21 cellular contexts compared by ENCODE assay signal in genomic region chr1:54743827-54744226, GRCh38. TPM values are rescaled to one million over a fixed set of nuclear protein-coding genes. Genes with fewer than 3 reads are reported as not detected.
DNase-seq lines count a peak whose midpoint lies in the region; ATAC-seq, FAIRE-seq and TF ChIP-seq lines count a peak whose summit lies in the region.
"Had no signal": no experiment of that assay in that cellular context is flagged by ENCODE, and none has a peak within 500 bp of the region (broad histone marks: within the 10 kb centered on the region; RNA-seq: fewer than 3 reads in every experiment).

No MANE protein-coding gene starts in this region.

- SMC1A ChIA-PET in GM12878 (lab: Charles Lee; ENCODE audit: uncharacterized antibody, unreplicated experiment): no interaction called here

- no peaks in the 10 kb centered on the region; a peak in 1 of 5 replicates for H3K27me3 ChIP-seq in HepG2 (ENCODE audit: control insufficient read depth in 1 of 2, insufficient read depth in 2 of 2, low read length in 2 of 2)
- H3K27me3 ChIP-seq in right lobe of liver: no peaks in the 10 kb centered on the region
- H3K27me3 ChIP-seq in GM12878 (replicated peaks in 1 of 2; ENCODE audit: control insufficient read depth in 2 of 2, insufficient read depth in 2 of 2, low read length in 1 of 2): no peaks in the 10 kb centered on the region

- H3K79me2 ChIP-seq in HepG2 (ENCODE audit: insufficient read depth, low read length) (no peaks in the 10 kb centered on the region), GM12878 (ENCODE audit: control insufficient read depth, insufficient read depth, low read length) (no peaks in the 10 kb centered on the region)

- H3K36me3 Mint-ChIP-seq in nephron progenitor cell (ENCODE audit: low read depth): peaks cover 38% of the 10 kb centered on the region

- H3K9me3 ChIP-seq in HepG2 (ENCODE audit: low read length): no peaks in the 10 kb centered on the region
- H3K9me3 ChIP-seq in right lobe of liver: no peaks in the 10 kb centered on the region
- no peaks in the 10 kb centered on the region for H3K9me3 ChIP-seq in GM12878 (replicated peaks; ENCODE audit: control insufficient read depth, insufficient read depth, low read length)

- no peak for TF ChIP-seq EP300 in HepG2 (IDR thresholded peaks at IDR 0.05; ENCODE audit: low read depth in 2 of 2, low read length in 2 of 2)
- TF ChIP-seq EP300 in HepG2 (CRISPR knock-in tag; IDR thresholded peaks at IDR 0.05; ENCODE audit: borderline replicate concordance): no peak
- no peak for TF ChIP-seq EP300 in GM12878 (IDR thresholded peaks at IDR 0.05; ENCODE audit: borderline replicate concordance in 1 of 2, control insufficient read depth in 1 of 2, low read depth in 2 of 2, low read length in 2 of 2)

- POLR2A ChIA-PET in HepG2 (lab: Yijun Ruan, JAX) (no interaction called here), GM12878 (lab: Charles Lee) (no interaction called here)

- ATAC-seq in HepG2 (no peak), right lobe of liver (no peak), GM12878 (no peak)
- ATAC-seq: Panc1 had no signal

- no peak overlapping the region for H3K4me3 Mint-ChIP-seq in nephron progenitor cell
- H3K4me3 Mint-ChIP-seq: GM23338 had no signal

- no peak overlapping the region for H2AFZ ChIP-seq in HepG2 (ENCODE audit: low read length)
- no peak overlapping the region for H2AFZ ChIP-seq in GM12878 (ENCODE audit: control insufficient read depth, low read depth, low read length)
- H2AFZ ChIP-seq: GM23338 had no signal

- H3K4me2 ChIP-seq in HepG2 (ENCODE audit: low read depth, low read length) (no peak overlapping the region), GM12878 (ENCODE audit: control insufficient read depth, insufficient read depth) (no peak overlapping the region)
- H3K4me2 ChIP-seq: GM23338, KMS-11 had no signal

- no peak for DNase-seq in HepG2 (ENCODE audit: low spot score)
- no peak for DNase-seq in right lobe of liver
- no peak for DNase-seq in GM12878 (ENCODE audit: low read depth, low spot score)
- DNase-seq in nephron progenitor cell: no peak
- no peak for DNase-seq in NOMO-1 (lab: John Stamatoyannopoulos, UW; ENCODE audit: unreplicated experiment in 2 of 2)
- no peak for DNase-seq in GM19240 (ENCODE audit: insufficient read length, low spot score)
- DNase-seq in hippocampal formation (lab: John Stamatoyannopoulos, UW): no peak
- DNase-seq: 8988T, DMS153, DND-41, MM.1S, NCI-H2029, NCI-H446 treated with DMSO at 0.1 percent for 48 hours, NCI-H526, SHP77 treated with DMSO at 0.1 percent for 48 hours had no signal

- H3K4me3 ChIP-seq in HepG2 (replicated peaks in 1 of 3; ENCODE audit: insufficient read depth in 1 of 3, low read depth in 2 of 3, low read length in 3 of 3): no peak overlapping the region
- H3K4me3 ChIP-seq in right lobe of liver: no peak overlapping the region
- no peak overlapping the region for H3K4me3 ChIP-seq in GM12878
- H3K4me3 ChIP-seq: GM23338 had no signal

- H3K9ac ChIP-seq in HepG2 (ENCODE audit: insufficient read depth, low read depth, low read length): no peak overlapping the region
- H3K9ac ChIP-seq in GM12878 (ENCODE audit: control insufficient read depth, insufficient read depth, low read length): no peak overlapping the region
- H3K9ac ChIP-seq: KMS-11 had no signal

- TF ChIP-seq POLR2A in HepG2 (IDR thresholded peaks at IDR 0.05; ENCODE audit: insufficient read depth in 1 of 2, low read depth in 2 of 2, low read length in 2 of 2): peak in 1 of 2 experiments; percentile 16; a peak in 1 of 4 replicates
- no peak for TF ChIP-seq POLR2A in right lobe of liver (IDR thresholded peaks at IDR 0.05)
- peak; percentile 49 for TF ChIP-seq POLR2A in GM12878 (IDR thresholded peaks at IDR 0.05; ENCODE audit: low read depth, low read length)

- TF ChIP-seq CTCF in HepG2 (CRISPR knock-in tag; IDR thresholded peaks at IDR 0.05) (no peak), right lobe of liver (IDR thresholded peaks at IDR 0.05) (no peak), GM12878 (IDR thresholded peaks at IDR 0.05 in 2 of 3, conservative IDR thresholded peaks at IDR 0.05 in 1 of 3; ENCODE audit: control insufficient read depth in 2 of 3, extremely low read depth in 1 of 3, insufficient read depth in 1 of 3, low read depth in 3 of 3, low read length in 3 of 3) (no peak), nephron progenitor cell (IDR thresholded peaks at IDR 0.05) (no peak)

- peaks cover 5% of the 10 kb centered on the region for H3K27me3 Mint-ChIP-seq in nephron progenitor cell (ENCODE audit: low read depth, poor library complexity)

- TF ChIP-seq RAD21 in HepG2 (CRISPR knock-in tag; IDR thresholded peaks at IDR 0.05) (no peak), GM12878 (IDR thresholded peaks at IDR 0.05; ENCODE audit: insufficient read depth, low read depth, low read length) (no peak)

- H3K27ac ChIP-seq in HepG2 (ENCODE audit: extremely low read length, insufficient read depth, low read length) (no peak overlapping the region), right lobe of liver (no peak overlapping the region), GM12878 (ENCODE audit: control insufficient read depth, insufficient read depth) (no peak overlapping the region)
- H3K27ac ChIP-seq: KMS-11 had no signal

- H4K20me1 ChIP-seq in HepG2 (ENCODE audit: insufficient read depth, low read length): peaks cover 2% of the 10 kb centered on the region; the same call in 1 of the 2 replicates
- H4K20me1 ChIP-seq in GM12878 (ENCODE audit: control insufficient read depth, insufficient read depth): no peaks in the 10 kb centered on the region

- no peaks in the 10 kb centered on the region for H3K4me1 Mint-ChIP-seq in nephron progenitor cell

- 93% methylated on average over 5 of the region's 5 CpGs for WGBS in HepG2 (ENCODE audit: low lambda C conversion rate)
- no CpG with 5 or more reads among the region's 5 CpGs for WGBS in right lobe of liver (ENCODE audit: insufficient coverage, low coverage, low lambda C conversion rate, missing lambda C conversion rate)
- WGBS in GM12878 (ENCODE audit: insufficient coverage, insufficient replicate concordance, low lambda C conversion rate, missing lambda C conversion rate): 85% methylated on average over 5 of the region's 5 CpGs

- in situ Hi-C loops in HepG2 (cut with HindIII; ENCODE audit: extremely low pct_ligation_motif_present, low pct_unique_long_range_greater_than_20kb): no loop called here
- in situ Hi-C loops in GM12878 (cut with MboI): no loop called here

- H3K4me1 ChIP-seq in HepG2 (ENCODE audit: insufficient read depth, low read length) (no peaks in the 10 kb centered on the region), right lobe of liver (no peaks in the 10 kb centered on the region), GM12878 (ENCODE audit: control insufficient read depth, insufficient read depth, low read length) (no peaks in the 10 kb centered on the region)

- intact Hi-C loops in HepG2 (cut with micrococcal nuclease; ENCODE audit: unreplicated experiment) (no loop called here), right lobe of liver (cut with DNase I) (no loop called here), GM12878 (cut with micrococcal nuclease; ENCODE audit: unreplicated experiment) (no loop called here)

- H3K9me3 Mint-ChIP-seq in nephron progenitor cell: no peaks in the 10 kb centered on the region

- RAD21 ChIA-PET in GM12878 (lab: Charles Lee; ENCODE audit: unreplicated experiment): no interaction called here

- H3K36me3 ChIP-seq in HepG2 (replicated peaks in 1 of 2; ENCODE audit: control insufficient read depth in 1 of 2, insufficient read depth in 2 of 2, low read length in 2 of 2) (peaks cover 24 to 39% of the 10 kb centered on the region in 2 experiments), right lobe of liver (peaks cover 0 to 36% (median 12%) of the 10 kb centered on the region in 4 donors), GM12878 (ENCODE audit: control insufficient read depth in 2 of 2, insufficient read depth in 2 of 2, low read length in 1 of 2) (peaks cover 12 to 26% of the 10 kb centered on the region in 2 experiments)

- no peak for FAIRE-seq in HepG2 (lab: Jason Lieb, UNC)
- no peak for FAIRE-seq in GM12878 (lab: Jason Lieb, UNC)
- FAIRE-seq: GM18507, HTR-8/SVneo had no signal

- CTCF ChIA-PET in HepG2 (lab: Yijun Ruan, JAX; ENCODE audit: low intra/inter-chr PET ratio, low total read pairs) (no interaction called here), GM12878 (lab: Yijun Ruan, JAX) (no interaction called here)

- no TSS peak for BruUV-seq in HepG2 (replicated peaks; lab: Mats Ljungman, UMichigan)
- no TSS peak for BruUV-seq in GM12878 (replicated peaks; lab: Mats Ljungman, UMichigan)

- H3K27ac Mint-ChIP-seq in nephron progenitor cell: peak overlapping the region; percentile 64
- H3K27ac Mint-ChIP-seq: GM23338 had no signal

RNA-seq across cellular contexts. Expression of gene PARS2, which starts 20.5 kb away (rescaled TPM):
- total RNA-seq in HepG2 (2016; rRNA removed; fragmentation: Illumina TruSeq; extraction: Trizol) (4.6 and 5.5 TPM in 2 replicates), right lobe of liver (1 to 10 TPM; 3.2 to 5.4 (median 4.0) TPM), GM12878 (2014; rRNA removed) (8.2 and 9.1 TPM in 2 replicates), GM12878 (2014; rRNA removed; fragmentation: Illumina TruSeq; extraction: Trizol) (4.4 and 4.8 TPM in 2 replicates), GM12878 (2021) (7.1 and 7.6 TPM in 2 replicates)
- 0.88 and 1.0 TPM in 2 replicates for total RNA-seq in HepG2 (2016; cell fraction: cytosol; rRNA removed; fragmentation: Illumina TruSeq; extraction: Trizol; ENCODE audit: low read depth)
- 5.2 and 6.0 TPM in 2 replicates for total RNA-seq in HepG2 (2016; cell fraction: insoluble cytoplasmic fraction; rRNA removed; fragmentation: Illumina TruSeq; extraction: Trizol)
- total RNA-seq in HepG2 (2016; cell fraction: membrane; rRNA removed; fragmentation: Illumina TruSeq; extraction: Trizol): 2.7 and 3.2 TPM in 2 replicates
- total RNA-seq in HepG2 (2016; cell fraction: nucleus; rRNA removed; fragmentation: Illumina TruSeq; extraction: Trizol): 2.5 and 3.0 TPM in 2 replicates
- polyA plus RNA-seq in HepG2 (2011; rRNA removed) (2.4 and 3.2 TPM in 2 replicates), GM12878 (2011; rRNA removed) (2.9 and 4.6 TPM in 2 replicates), GM12878 (2014; fragmentation: Illumina TruSeq; extraction: Trizol) (5.1 and 6.6 TPM in 2 replicates), GM12878 (2014; fragmentation: Nextera tagmentation; extraction: Ambion mirVana) (1 to 10 TPM; 3.7 to 4.3 TPM), GM12878 (2014; rRNA removed) (5.2 and 6.5 TPM in 2 replicates), GM12878 (2016; fragmentation: Nextera tagmentation; extraction: Ambion mirVana) (10 to 100 TPM; 10.2 to 12.2 TPM)
- polyA plus RNA-seq in HepG2 (2011; cell fraction: cytosol; rRNA removed): 2.9 and 3.2 TPM in 2 replicates
- polyA plus RNA-seq in HepG2 (2011; cell fraction: nucleus; rRNA removed): 1.8 and 2.3 TPM in 2 replicates
- 4.0 and 4.3 TPM in 2 replicates for polyA plus RNA-seq in HepG2 (2012)
- 0.36 and 0.53 TPM in 2 replicates for polyA plus RNA-seq in HepG2 (2016; cell fraction: cytosol; fragmentation: Illumina TruSeq; extraction: Trizol; ENCODE audit: low read depth)
- polyA plus RNA-seq in HepG2 (2016; cell fraction: insoluble cytoplasmic fraction; fragmentation: Illumina TruSeq; extraction: Trizol; ENCODE audit: low read depth): 4.1 and 5.5 TPM in 2 replicates
- polyA plus RNA-seq in HepG2 (2016; cell fraction: membrane; fragmentation: Illumina TruSeq; extraction: Trizol; ENCODE audit: low read depth): 1.5 TPM in 2 replicates
- 2.1 and 2.7 TPM in 2 replicates for polyA plus RNA-seq in HepG2 (2016; cell fraction: nucleus; fragmentation: Illumina TruSeq; extraction: Trizol; ENCODE audit: insufficient read depth, low read depth)
- polyA minus RNA-seq in HepG2 (2011; rRNA and poly(A)+ RNA removed; ENCODE audit: low replicate concordance): 10.2 and 10.5 TPM in 2 replicates
- 3.4 and 3.9 TPM in 2 replicates for polyA minus RNA-seq in HepG2 (2011; cell fraction: cytosol; rRNA and poly(A)+ RNA removed)
- 5.3 and 7.2 TPM in 2 replicates for polyA minus RNA-seq in HepG2 (2011; cell fraction: nucleus; rRNA and poly(A)+ RNA removed)
- 7.4 and 7.6 TPM in 2 replicates for total RNA-seq in GM12878 (2013; cell fraction: nucleolus; rRNA removed)
- polyA plus RNA-seq in GM12878 (2011; ENCODE audit: low read depth): 1.3 TPM
- polyA plus RNA-seq in GM12878 (2011; cell fraction: cytosol; rRNA removed): 6.6 and 7.1 TPM in 2 replicates
- polyA plus RNA-seq in GM12878 (2011; cell fraction: nucleus; rRNA removed): 3.8 and 4.1 TPM in 2 replicates
- 1.3 and 5.0 TPM in 2 replicates for polyA plus RNA-seq in GM12878 (2012)
- 7.8 and 10.3 TPM in 2 replicates for polyA minus RNA-seq in GM12878 (2011; rRNA and poly(A)+ RNA removed)
- 1.3 and 2.4 TPM in 2 replicates for polyA minus RNA-seq in GM12878 (2011; cell fraction: cytosol; rRNA and poly(A)+ RNA removed)
- polyA minus RNA-seq in GM12878 (2011; cell fraction: nucleus; rRNA and poly(A)+ RNA removed): 3.3 and 4.9 TPM in 2 replicates

RNA-seq across cellular contexts. Expression of gene TTC4, which starts 28.2 kb away (rescaled TPM):
- 24.7 and 36.9 TPM in 2 replicates for total RNA-seq in HepG2 (2016; rRNA removed; fragmentation: Illumina TruSeq; extraction: Trizol)
- total RNA-seq in HepG2 (2016; cell fraction: cytosol; rRNA removed; fragmentation: Illumina TruSeq; extraction: Trizol; ENCODE audit: low read depth): 3.6 and 5.7 TPM in 2 replicates
- total RNA-seq in HepG2 (2016; cell fraction: insoluble cytoplasmic fraction; rRNA removed; fragmentation: Illumina TruSeq; extraction: Trizol): 24.3 and 36.7 TPM in 2 replicates
- total RNA-seq in HepG2 (2016; cell fraction: membrane; rRNA removed; fragmentation: Illumina TruSeq; extraction: Trizol): 9.1 and 11.1 TPM in 2 replicates
- 17.4 and 20.0 TPM in 2 replicates for total RNA-seq in HepG2 (2016; cell fraction: nucleus; rRNA removed; fragmentation: Illumina TruSeq; extraction: Trizol)
- polyA plus RNA-seq in HepG2 (2011; rRNA removed): 12.4 and 13.1 TPM in 2 replicates
- polyA plus RNA-seq in HepG2 (2011; cell fraction: cytosol; rRNA removed): 11.2 and 13.2 TPM in 2 replicates
- 6.3 and 7.8 TPM in 2 replicates for polyA plus RNA-seq in HepG2 (2011; cell fraction: nucleus; rRNA removed)
- 12.6 and 17.5 TPM in 2 replicates for polyA plus RNA-seq in HepG2 (2012)
- 2.7 and 3.0 TPM in 2 replicates for polyA plus RNA-seq in HepG2 (2016; cell fraction: cytosol; fragmentation: Illumina TruSeq; extraction: Trizol; ENCODE audit: low read depth)
- polyA plus RNA-seq in HepG2 (2016; cell fraction: insoluble cytoplasmic fraction; fragmentation: Illumina TruSeq; extraction: Trizol; ENCODE audit: low read depth): 34.9 and 38.2 TPM in 2 replicates
- polyA plus RNA-seq in HepG2 (2016; cell fraction: membrane; fragmentation: Illumina TruSeq; extraction: Trizol; ENCODE audit: low read depth): 5.7 and 5.8 TPM in 2 replicates
- 19.1 and 22.5 TPM in 2 replicates for polyA plus RNA-seq in HepG2 (2016; cell fraction: nucleus; fragmentation: Illumina TruSeq; extraction: Trizol; ENCODE audit: insufficient read depth, low read depth)
- 19.1 and 32.6 TPM in 2 replicates for polyA minus RNA-seq in HepG2 (2011; rRNA and poly(A)+ RNA removed; ENCODE audit: low replicate concordance)
- polyA minus RNA-seq in HepG2 (2011; cell fraction: cytosol; rRNA and poly(A)+ RNA removed): 6.5 and 7.4 TPM in 2 replicates
- polyA minus RNA-seq in HepG2 (2011; cell fraction: nucleus; rRNA and poly(A)+ RNA removed): 17.8 and 20.0 TPM in 2 replicates
- total RNA-seq in right lobe of liver: 10 to 100 TPM in 3 of 6 experiments, 1 to 10 TPM in 3; 8.1 to 19.2 (median 10.0) TPM
- 44.5 and 45.8 TPM in 2 replicates for total RNA-seq in GM12878 (2013; cell fraction: nucleolus; rRNA removed)
- 26.4 and 32.2 TPM in 2 replicates for total RNA-seq in GM12878 (2014; rRNA removed)
- 38.1 and 50.5 TPM in 2 replicates for total RNA-seq in GM12878 (2014; rRNA removed; fragmentation: Illumina TruSeq; extraction: Trizol)
- 25.6 and 26.8 TPM in 2 replicates for total RNA-seq in GM12878 (2021)
- polyA plus RNA-seq in GM12878 (2011; ENCODE audit: low read depth): 16.1 TPM
- 29.0 and 33.0 TPM in 2 replicates for polyA plus RNA-seq in GM12878 (2011; rRNA removed)
- 27.8 and 31.5 TPM in 2 replicates for polyA plus RNA-seq in GM12878 (2011; cell fraction: cytosol; rRNA removed)
- 16.2 and 18.1 TPM in 2 replicates for polyA plus RNA-seq in GM12878 (2011; cell fraction: nucleus; rRNA removed)
- polyA plus RNA-seq in GM12878 (2012): 15.1 and 15.5 TPM in 2 replicates
- polyA plus RNA-seq in GM12878 (2014; fragmentation: Illumina TruSeq; extraction: Trizol): 41.4 and 87.0 TPM in 2 replicates
- 10 to 100 TPM; 28.8 to 50.1 TPM for polyA plus RNA-seq in GM12878 (2014; fragmentation: Nextera tagmentation; extraction: Ambion mirVana)
- 22.0 and 23.4 TPM in 2 replicates for polyA plus RNA-seq in GM12878 (2014; rRNA removed)
- 10 to 100 TPM; 39.0 to 41.4 TPM for polyA plus RNA-seq in GM12878 (2016; fragmentation: Nextera tagmentation; extraction: Ambion mirVana)
- 25.5 and 27.8 TPM in 2 replicates for polyA minus RNA-seq in GM12878 (2011; rRNA and poly(A)+ RNA removed)
- 7.9 and 8.3 TPM in 2 replicates for polyA minus RNA-seq in GM12878 (2011; cell fraction: cytosol; rRNA and poly(A)+ RNA removed)
- polyA minus RNA-seq in GM12878 (2011; cell fraction: nucleus; rRNA and poly(A)+ RNA removed): 11.2 and 18.8 TPM in 2 replicates

RNA-seq across cellular contexts. Expression of gene TTC22, which starts 57.3 kb away (rescaled TPM):
- not detected in 2 replicates for total RNA-seq in HepG2 (2016; rRNA removed; fragmentation: Illumina TruSeq; extraction: Trizol)
- total RNA-seq in HepG2 (2016; cell fraction: cytosol; rRNA removed; fragmentation: Illumina TruSeq; extraction: Trizol; ENCODE audit: low read depth): not detected in 2 replicates
- not detected in 2 replicates for total RNA-seq in HepG2 (2016; cell fraction: insoluble cytoplasmic fraction; rRNA removed; fragmentation: Illumina TruSeq; extraction: Trizol)
- not detected in 2 replicates for total RNA-seq in HepG2 (2016; cell fraction: membrane; rRNA removed; fragmentation: Illumina TruSeq; extraction: Trizol)
- total RNA-seq in HepG2 (2016; cell fraction: nucleus; rRNA removed; fragmentation: Illumina TruSeq; extraction: Trizol): not detected in 2 replicates
- polyA plus RNA-seq in HepG2 (2011; rRNA removed): not detected in 2 replicates
- not detected in 2 replicates for polyA plus RNA-seq in HepG2 (2011; cell fraction: cytosol; rRNA removed)
- polyA plus RNA-seq in HepG2 (2011; cell fraction: nucleus; rRNA removed): not detected in 2 replicates
- polyA plus RNA-seq in HepG2 (2012): not detected in 2 replicates
- not detected in 2 replicates for polyA plus RNA-seq in HepG2 (2016; cell fraction: cytosol; fragmentation: Illumina TruSeq; extraction: Trizol; ENCODE audit: low read depth)
- polyA plus RNA-seq in HepG2 (2016; cell fraction: insoluble cytoplasmic fraction; fragmentation: Illumina TruSeq; extraction: Trizol; ENCODE audit: low read depth): not detected in 2 replicates
- polyA plus RNA-seq in HepG2 (2016; cell fraction: membrane; fragmentation: Illumina TruSeq; extraction: Trizol; ENCODE audit: low read depth): not detected in 2 replicates
- not detected in 2 replicates for polyA plus RNA-seq in HepG2 (2016; cell fraction: nucleus; fragmentation: Illumina TruSeq; extraction: Trizol; ENCODE audit: insufficient read depth, low read depth)
- polyA minus RNA-seq in HepG2 (2011; rRNA and poly(A)+ RNA removed; ENCODE audit: low replicate concordance): 0.05 TPM in 1 of 2 replicates, not detected in the other
- polyA minus RNA-seq in HepG2 (2011; cell fraction: cytosol; rRNA and poly(A)+ RNA removed): 1.1 TPM in 1 of 2 replicates, not detected in the other
- polyA minus RNA-seq in HepG2 (2011; cell fraction: nucleus; rRNA and poly(A)+ RNA removed): not detected in 2 replicates
- total RNA-seq in right lobe of liver: 1 to 10 TPM; 2.7 to 8.9 (median 4.7) TPM
- total RNA-seq in GM12878 (2013; cell fraction: nucleolus; rRNA removed): 3.4 and 3.8 TPM in 2 replicates
- total RNA-seq in GM12878 (2014; rRNA removed): 3.7 and 4.0 TPM in 2 replicates
- total RNA-seq in GM12878 (2014; rRNA removed; fragmentation: Illumina TruSeq; extraction: Trizol): 1.9 and 2.2 TPM in 2 replicates
- 4.2 and 5.1 TPM in 2 replicates for total RNA-seq in GM12878 (2021)
- 1.1 TPM for polyA plus RNA-seq in GM12878 (2011; ENCODE audit: low read depth)
- polyA plus RNA-seq in GM12878 (2011; rRNA removed): 0.35 and 0.72 TPM in 2 replicates
- polyA plus RNA-seq in GM12878 (2011; cell fraction: cytosol; rRNA removed): 0.92 and 1.1 TPM in 2 replicates
- 1.8 and 2.2 TPM in 2 replicates for polyA plus RNA-seq in GM12878 (2011; cell fraction: nucleus; rRNA removed)
- polyA plus RNA-seq in GM12878 (2012): 1.5 and 1.7 TPM in 2 replicates
- 3.0 TPM in 2 replicates for polyA plus RNA-seq in GM12878 (2014; fragmentation: Illumina TruSeq; extraction: Trizol)
- polyA plus RNA-seq in GM12878 (2014; fragmentation: Nextera tagmentation; extraction: Ambion mirVana): under 1 TPM; 0.64 to 0.89 TPM
- 3.4 and 3.6 TPM in 2 replicates for polyA plus RNA-seq in GM12878 (2014; rRNA removed)
- polyA plus RNA-seq in GM12878 (2016; fragmentation: Nextera tagmentation; extraction: Ambion mirVana): 1 to 10 TPM; 1.1 to 1.9 TPM
- polyA minus RNA-seq in GM12878 (2011; rRNA and poly(A)+ RNA removed): 0.82 and 1.0 TPM in 2 replicates
- 0.40 and 0.42 TPM in 2 replicates for polyA minus RNA-seq in GM12878 (2011; cell fraction: cytosol; rRNA and poly(A)+ RNA removed)
- 0.48 and 1.5 TPM in 2 replicates for polyA minus RNA-seq in GM12878 (2011; cell fraction: nucleus; rRNA and poly(A)+ RNA removed)
- polyA plus RNA-seq: BJ had no signal
